8 cellular contexts compared by ENCODE assay signal in genomic region chr2:172555272-172555521, GRCh38. TPM values are rescaled to one million over a fixed set of nuclear protein-coding genes. Genes with fewer than 3 reads are reported as not detected.
A peak's percentile ranks its signal among the peaks of the same experiment; 100 is the strongest.
DNase-seq lines count a peak whose midpoint lies in the region; TF ChIP-seq lines count a peak whose summit lies in the region.

No MANE protein-coding gene starts in this region.

- peaks cover 14% of the 10 kb centered on the region; the same call in 1 of the 2 replicates for H3K9me3 ChIP-seq in NT2/D1 (ENCODE audit: insufficient read depth, low read length)

- H3K36me3 ChIP-seq in NT2/D1 (ENCODE audit: insufficient read depth, insufficient read length, low read length) = peaks cover under 1% of the 10 kb centered on the region

- DNase-seq in NCI-H2107 (lab: John Stamatoyannopoulos, UW) (peak; percentile 28), NCI-H2107 treated with DMSO at 0.1 percent for 48 hours (lab: John Stamatoyannopoulos, UW; ENCODE audit: unreplicated experiment) (no peak), NT2/D1 (ENCODE audit: low read depth, low spot score) (no peak), epithelial cell of proximal tubule (ENCODE audit: low read depth) (no peak), retinal pigment epithelial cell (ENCODE audit: low read depth) (no peak), NOMO-1 treated with DMSO at 0.1 percent for 48 hours (lab: John Stamatoyannopoulos, UW; ENCODE audit: unreplicated experiment) (no peak), DMS79 treated with DMSO at 0.1 percent for 48 hours (lab: John Stamatoyannopoulos, UW) (no peak)
- no peak for DNase-seq in stimulated activated CD4-positive, alpha-beta T cell treated with anti-CD3 and anti-CD28 coated beads, Interleukin-1b, Interleukin-23, amount 100 ng/mL, for 48 hours

- TF ChIP-seq CTCF in epithelial cell of proximal tubule (conservative IDR thresholded peaks at IDR 0.05; ENCODE audit: low read depth, low read length) = no peak
- TF ChIP-seq CTCF in retinal pigment epithelial cell (conservative IDR thresholded peaks at IDR 0.05; ENCODE audit: low read depth, low read length) = no peak

- peak overlapping the region; percentile 97 for H3K9ac ChIP-seq in NT2/D1 (ENCODE audit: insufficient read length, low read depth)

- H3K4me3 ChIP-seq in NT2/D1 (ENCODE audit: insufficient read length, low read depth) (peak overlapping the region; percentile 82), epithelial cell of proximal tubule (ENCODE audit: low read depth, low read length) (peak overlapping the region; percentile 93), retinal pigment epithelial cell (ENCODE audit: low read length) (peak overlapping the region; percentile 83)

- peaks cover 3% of the 10 kb centered on the region for H3K4me1 ChIP-seq in NT2/D1 (ENCODE audit: insufficient read depth, insufficient read length)

- H3K27me3 ChIP-seq in NT2/D1 (ENCODE audit: insufficient read depth, insufficient read length) = no peaks in the 10 kb centered on the region

RNA-seq across cellular contexts. Expression of gene PDK1, which starts 0.7 kb away (rescaled TPM):
- 3.5 and 33.3 TPM in 2 replicates for total RNA-seq in epithelial cell of proximal tubule
